In the genomic region with DNA sequence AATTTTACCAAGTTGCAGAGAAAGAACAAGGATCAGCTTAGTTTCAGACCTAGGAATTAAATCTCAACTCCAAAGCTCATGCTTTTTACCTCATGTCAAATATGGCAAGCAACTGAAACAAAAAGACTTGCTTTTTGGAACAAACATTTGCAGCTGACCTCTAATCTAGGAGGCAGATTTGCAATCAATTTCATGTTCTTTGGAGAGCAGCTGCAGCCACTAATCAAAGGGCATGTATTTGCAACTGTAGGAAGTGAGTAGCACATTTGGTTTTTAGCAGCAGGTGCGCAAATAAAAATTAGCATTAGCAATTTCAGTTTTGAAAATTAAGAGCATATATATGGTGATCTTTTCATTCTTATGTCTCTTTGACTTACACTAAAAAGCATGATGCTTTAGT, we compare ENCODE assay signal across 20 cellular contexts.
"Had no signal": no experiment of that assay in that cellular context is flagged by ENCODE, and none has a peak within 500 bp of the region (broad histone marks: within the 10 kb centered on the region; RNA-seq: fewer than 3 reads in every experiment).

No MANE protein-coding gene starts in this region.

- H3K4me3 ChIP-seq: dorsolateral prefrontal cortex, lower lobe of right lung, prostate gland, right atrium auricular region, transverse colon, vagina had no signal

- DNase-seq: activated CD4-positive, alpha-beta T cell treated with anti-CD3 and anti-CD28 coated beads, Interleukin-2, amount 10 ng/mL, durations not matched to agents 7 days and 5 days; activated CD8-positive, alpha-beta T cell treated with anti-CD3 and anti-CD28 coated beads, Interleukin-2, amount 10 ng/mL, durations not matched to agents 7 days and 5 days; activated naive CD4-positive, alpha-beta T cell treated with anti-CD3 and anti-CD28 coated beads for 36 hours; activated T-cell treated with anti-CD3 and anti-CD28 coated beads, Interleukin-2, amount 50 U/mL, for 24 hours; central memory CD4-positive, alpha-beta T cell; dorsolateral prefrontal cortex; endodermal cell; foreskin melanocyte; glutamatergic neuron; hippocampal formation; left cardiac atrium; lower lobe of right lung; naive thymus-derived CD8-positive, alpha-beta T cell; stimulated activated CD4-positive, alpha-beta T cell treated with anti-CD3 and anti-CD28 coated beads, Interleukin-2, amount 100 ng/mL, for 48 hours; transverse colon had no signal

- H3K9me3 ChIP-seq: lower lobe of right lung, prostate gland, right atrium auricular region, transverse colon, vagina had no signal

- H3K4me1 ChIP-seq: lower lobe of right lung, prostate gland, right atrium auricular region, transverse colon, vagina had no signal

- H3K36me3 ChIP-seq: lower lobe of right lung, prostate gland, right atrium auricular region, transverse colon, vagina had no signal

- ATAC-seq: activated CD4-positive, CD25-positive, alpha-beta regulatory T cell treated with anti-CD3 and anti-CD28 coated beads, Interleukin-2, amount 50 U/mL, for 24 hours; activated CD8-positive, alpha-beta T cell treated with anti-CD3 and anti-CD28 coated beads, Interleukin-2, amount 10 ng/mL, durations not matched to agents 7 days and 5 days; left cardiac atrium; lower lobe of right lung; naive thymus-derived CD8-positive, alpha-beta T cell had no signal

- H3K27me3 ChIP-seq: right atrium auricular region, transverse colon, vagina had no signal

- H3K27ac ChIP-seq: dorsolateral prefrontal cortex, epithelial cell of prostate, lower lobe of right lung, prostate gland, right atrium auricular region, transverse colon, vagina had no signal
